ENCODE assay signal across 1 cellular context in the genomic region with DNA sequence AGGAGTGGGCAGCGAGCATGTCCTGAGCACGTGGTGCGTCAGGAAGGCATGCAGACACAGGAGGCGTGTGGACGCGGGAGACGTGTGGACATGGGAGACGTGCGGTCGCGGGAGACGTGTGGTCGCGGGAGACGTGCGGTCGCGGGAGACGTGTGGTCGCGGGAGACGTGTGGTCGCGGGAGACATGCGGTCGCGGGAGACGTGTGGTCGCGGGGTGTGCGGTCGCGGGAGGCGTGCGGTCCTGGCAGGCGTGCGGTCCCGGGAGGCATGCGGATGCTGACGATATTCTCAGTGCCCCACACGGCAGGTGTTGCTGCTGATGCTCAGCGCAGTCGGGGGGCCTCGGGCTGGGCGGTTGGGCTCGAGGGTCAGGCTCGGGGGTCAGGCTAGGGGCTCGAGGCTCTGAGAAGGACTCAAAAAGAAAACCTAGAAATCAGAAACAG.
TF ChIP-seq lines count a peak whose summit lies in the region.

No MANE protein-coding gene starts in this region.

TF ChIP-seq in K562, 482 proteins besides CTCF, POLR2A, EP300 and RAD21 (continued from another document):
- TF ChIP-seq, protein P1, sequence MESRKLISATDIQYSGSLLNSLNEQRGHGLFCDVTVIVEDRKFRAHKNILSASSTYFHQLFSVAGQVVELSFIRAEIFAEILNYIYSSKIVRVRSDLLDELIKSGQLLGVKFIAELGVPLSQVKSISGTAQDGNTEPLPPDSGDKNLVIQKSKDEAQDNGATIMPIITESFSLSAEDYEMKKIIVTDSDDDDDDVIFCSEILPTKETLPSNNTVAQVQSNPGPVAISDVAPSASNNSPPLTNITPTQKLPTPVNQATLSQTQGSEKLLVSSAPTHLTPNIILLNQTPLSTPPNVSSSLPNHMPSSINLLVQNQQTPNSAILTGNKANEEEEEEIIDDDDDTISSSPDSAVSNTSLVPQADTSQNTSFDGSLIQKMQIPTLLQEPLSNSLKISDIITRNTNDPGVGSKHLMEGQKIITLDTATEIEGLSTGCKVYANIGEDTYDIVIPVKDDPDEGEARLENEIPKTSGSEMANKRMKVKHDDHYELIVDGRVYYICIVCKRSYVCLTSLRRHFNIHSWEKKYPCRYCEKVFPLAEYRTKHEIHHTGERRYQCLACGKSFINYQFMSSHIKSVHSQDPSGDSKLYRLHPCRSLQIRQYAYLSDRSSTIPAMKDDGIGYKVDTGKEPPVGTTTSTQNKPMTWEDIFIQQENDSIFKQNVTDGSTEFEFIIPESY (CRISPR knock-in tag; IDR thresholded peaks at IDR 0.05), result peak; percentile 75; the same call in 1 of the 2 replicates
